In the genomic region with DNA sequence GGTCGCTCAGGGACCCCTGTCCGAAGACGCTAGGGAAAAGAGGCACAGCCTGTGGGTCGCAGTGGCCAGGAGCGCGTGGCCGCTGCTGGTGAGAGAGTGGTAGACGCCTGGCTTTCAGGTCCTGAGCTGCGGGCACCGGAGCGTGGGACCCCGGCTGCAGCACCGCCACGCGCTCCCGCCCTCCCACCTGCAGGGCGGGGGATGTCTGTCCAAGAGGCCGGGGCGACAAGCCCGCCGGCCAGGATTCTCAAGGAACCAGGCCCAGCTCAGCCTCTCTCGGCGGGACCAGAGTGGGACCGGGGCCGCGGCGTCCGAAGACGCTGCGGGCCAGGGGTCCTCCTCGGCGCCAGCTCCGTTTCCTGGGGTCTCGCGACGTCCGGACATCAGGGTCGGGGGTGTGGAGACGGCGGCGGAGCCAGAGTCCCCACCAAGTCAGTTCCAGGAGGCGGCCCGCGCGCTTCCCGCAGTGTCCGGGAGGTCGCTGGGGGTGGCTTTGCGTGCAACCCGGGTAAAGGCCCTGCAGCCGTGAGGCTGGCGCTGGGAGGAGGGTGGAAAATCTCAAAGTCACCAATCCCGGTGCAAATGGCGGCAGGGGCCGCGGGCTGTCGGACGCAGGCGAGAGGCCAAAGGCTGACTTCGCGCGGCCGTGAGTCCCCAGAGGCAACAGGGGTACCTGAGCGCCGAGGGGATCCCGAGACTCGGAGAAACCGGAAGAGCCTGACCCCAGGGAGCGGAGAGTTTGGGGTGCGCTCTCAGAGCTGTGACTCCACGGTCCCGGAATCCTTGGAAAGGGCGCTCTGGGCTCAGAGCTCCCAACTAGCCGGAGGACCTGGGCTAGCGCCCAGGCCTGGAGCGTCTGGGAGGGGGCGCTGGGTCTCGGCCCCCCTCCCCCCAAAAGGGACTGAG, we compare ENCODE assay signal across 10 cellular contexts. TPM values are rescaled to one million over a fixed set of nuclear protein-coding genes. Genes with fewer than 3 reads are reported as not detected.
A peak's percentile ranks its signal among the peaks of the same experiment; 100 is the strongest.
DNase-seq lines count a peak whose midpoint lies in the region; ATAC-seq and TF ChIP-seq lines count a peak whose summit lies in the region.
"Had no signal": no experiment of that assay in that cellular context is flagged by ENCODE, and none has a peak within 500 bp of the region (broad histone marks: within the 10 kb centered on the region; RNA-seq: fewer than 3 reads in every experiment).

No MANE protein-coding gene starts in this region.

- no peaks in the 10 kb centered on the region for H3K36me3 ChIP-seq in iPS DF 6.9 (ENCODE audit: control insufficient read depth, insufficient read depth, low read length)

- in situ Hi-C loops in astrocyte of the cerebellum (cut with HindIII; ENCODE audit: low sequenced_read_pairs) = no loop called here

- no peak overlapping the region for H3K27ac ChIP-seq in iPS DF 6.9 (ENCODE audit: low read length)

- no CpG with 5 or more reads among the region's 78 CpGs for WGBS in iPS DF 6.9 (ENCODE audit: insufficient coverage, insufficient read length)

- H3K9me3 ChIP-seq in iPS DF 6.9 (ENCODE audit: control insufficient read depth, insufficient read depth, low read length) = no peaks in the 10 kb centered on the region

- no peak for TF ChIP-seq CTCF in astrocyte of the cerebellum (IDR thresholded peaks at IDR 0.05; ENCODE audit: low read depth, low read length, missing control alignments)
- no peak for TF ChIP-seq CTCF in progenitor cell of endocrine pancreas (IDR thresholded peaks at IDR 0.05; ENCODE audit: unreplicated experiment)

- H3K27me3 Mint-ChIP-seq in progenitor cell of endocrine pancreas = peaks cover 54% of the 10 kb centered on the region
- peaks cover 60% of the 10 kb centered on the region for H3K27me3 Mint-ChIP-seq in activated T-helper 1 cell treated with anti-CD3 and anti-CD28 coated beads, Interleukin-12 subunit alpha, Interleukin-12 subunit beta, Interleukin-2, Interleukin-4 antibody, amounts not matched to agents 30 ng/mL and 10 ng/mL and 1 ng/mL, durations not matched to agents 14 hours and 24 hours and 36 hours (ENCODE audit: insufficient read depth)

- H3K36me3 Mint-ChIP-seq in progenitor cell of endocrine pancreas (ENCODE audit: insufficient read depth) = peaks cover 28% of the 10 kb centered on the region
- H3K36me3 Mint-ChIP-seq in activated T-helper 1 cell treated with anti-CD3 and anti-CD28 coated beads, Interleukin-12 subunit alpha, Interleukin-12 subunit beta, Interleukin-2, Interleukin-4 antibody, amounts not matched to agents 30 ng/mL and 10 ng/mL and 1 ng/mL, durations not matched to agents 14 hours and 24 hours and 36 hours (ENCODE audit: low read depth) = peaks cover 3% of the 10 kb centered on the region

- H3K27me3 ChIP-seq in iPS DF 6.9 (ENCODE audit: control insufficient read depth, insufficient read depth, low read length) = peaks cover 69% of the 10 kb centered on the region

- peak; percentile 82 for DNase-seq in DMS53 (lab: John Stamatoyannopoulos, UW)
- no peak for DNase-seq in astrocyte of the cerebellum (ENCODE audit: low read depth)
- DNase-seq in iPS DF 6.9 (ENCODE audit: low read depth, low spot score) = no peak
- peak; percentile 29 for DNase-seq in progenitor cell of endocrine pancreas (ENCODE audit: low spot score, unreplicated experiment)
- DNase-seq in activated T-helper 1 cell treated with anti-CD3 and anti-CD28 coated beads, Interleukin-12 subunit alpha, Interleukin-12 subunit beta, Interleukin-2, Interleukin-4 antibody, amounts not matched to agents 30 ng/mL and 10 ng/mL and 1 ng/mL, durations not matched to agents 14 hours and 24 hours and 36 hours (ENCODE audit: low spot score) = no peak
- DNase-seq in GM19238 (ENCODE audit: insufficient read length, low spot score) = no peak
- DNase-seq: NCI-H1436 treated with DMSO at 0.1 percent for 48 hours, T-helper 2 cell had no signal

- H3K4me1 Mint-ChIP-seq in progenitor cell of endocrine pancreas (ENCODE audit: low read depth) = peaks cover 12% of the 10 kb centered on the region
- peaks cover 14% of the 10 kb centered on the region for H3K4me1 Mint-ChIP-seq in activated T-helper 1 cell treated with anti-CD3 and anti-CD28 coated beads, Interleukin-12 subunit alpha, Interleukin-12 subunit beta, Interleukin-2, Interleukin-4 antibody, amounts not matched to agents 30 ng/mL and 10 ng/mL and 1 ng/mL, durations not matched to agents 14 hours and 24 hours and 36 hours (ENCODE audit: low read depth)

- H3K4me3 ChIP-seq in astrocyte of the cerebellum (ENCODE audit: low read depth, low read length) (peak overlapping the region; percentile 100), iPS DF 6.9 (ENCODE audit: low read length) (peak overlapping the region; percentile 3; the same call in 1 of the 2 replicates)

- H3K27ac Mint-ChIP-seq in progenitor cell of endocrine pancreas = no peak overlapping the region
- H3K27ac Mint-ChIP-seq in activated T-helper 1 cell treated with anti-CD3 and anti-CD28 coated beads, Interleukin-12 subunit alpha, Interleukin-12 subunit beta, Interleukin-2, Interleukin-4 antibody, amounts not matched to agents 30 ng/mL and 10 ng/mL and 1 ng/mL, durations not matched to agents 14 hours and 24 hours and 36 hours = no peak overlapping the region

- intact Hi-C loops in activated T-helper 1 cell treated with anti-CD3 and anti-CD28 coated beads, Interleukin-12 subunit alpha, Interleukin-12 subunit beta, Interleukin-2, Interleukin-4 antibody, amounts not matched to agents 30 ng/mL and 10 ng/mL and 1 ng/mL, durations not matched to agents 14 hours and 24 hours and 36 hours (cut with micrococcal nuclease) = no loop called here

- ATAC-seq in HG03045 (IDR thresholded peaks at IDR 0.05; ENCODE audit: unreplicated experiment) (no peak), GM21723 (IDR thresholded peaks at IDR 0.05; ENCODE audit: unreplicated experiment) (no peak)

- no peaks in the 10 kb centered on the region; the same call in 1 of the 2 replicates for H3K4me1 ChIP-seq in iPS DF 6.9 (ENCODE audit: control insufficient read depth, insufficient read depth, low read length)

- peak overlapping the region; percentile 72 for H3K4me3 Mint-ChIP-seq in progenitor cell of endocrine pancreas (ENCODE audit: low read depth)
- no peak overlapping the region for H3K4me3 Mint-ChIP-seq in activated T-helper 1 cell treated with anti-CD3 and anti-CD28 coated beads, Interleukin-12 subunit alpha, Interleukin-12 subunit beta, Interleukin-2, Interleukin-4 antibody, amounts not matched to agents 30 ng/mL and 10 ng/mL and 1 ng/mL, durations not matched to agents 14 hours and 24 hours and 36 hours

- no peaks in the 10 kb centered on the region for H3K9me3 Mint-ChIP-seq in progenitor cell of endocrine pancreas (ENCODE audit: low read depth)
- no peaks in the 10 kb centered on the region for H3K9me3 Mint-ChIP-seq in activated T-helper 1 cell treated with anti-CD3 and anti-CD28 coated beads, Interleukin-12 subunit alpha, Interleukin-12 subunit beta, Interleukin-2, Interleukin-4 antibody, amounts not matched to agents 30 ng/mL and 10 ng/mL and 1 ng/mL, durations not matched to agents 14 hours and 24 hours and 36 hours

RNA-seq across cellular contexts. Expression of a gene that starts 5.4 kb away (rescaled TPM):
- 31.7 and 33.7 TPM in 2 replicates for total RNA-seq in progenitor cell of endocrine pancreas
- 0.07 TPM in 1 of 2 replicates, not detected in the other for total RNA-seq in activated T-helper 1 cell treated with anti-CD3 and anti-CD28 coated beads, Interleukin-12 subunit alpha, Interleukin-12 subunit beta, Interleukin-2, Interleukin-4 antibody, amounts not matched to agents 30 ng/mL and 10 ng/mL and 1 ng/mL, durations not matched to agents 14 hours and 24 hours and 36 hours

RNA-seq across cellular contexts. Expression of a gene that starts 35.2 kb away (rescaled TPM):
- total RNA-seq in progenitor cell of endocrine pancreas = 6.5 and 9.7 TPM in 2 replicates
- not detected in 2 replicates for total RNA-seq in activated T-helper 1 cell treated with anti-CD3 and anti-CD28 coated beads, Interleukin-12 subunit alpha, Interleukin-12 subunit beta, Interleukin-2, Interleukin-4 antibody, amounts not matched to agents 30 ng/mL and 10 ng/mL and 1 ng/mL, durations not matched to agents 14 hours and 24 hours and 36 hours

Comparison
In these comparisons a context has a peak if more than half of its experiments do, and no peak if none do; other contexts are left out.
1. DNase-seq: peak in DMS53 (single experiment) and progenitor cell of endocrine pancreas (single experiment); none in astrocyte of the cerebellum (single experiment), iPS DF 6.9 (single experiment), activated T-helper 1 cell treated with anti-CD3 and anti-CD28 coated beads, Interleukin-12 subunit alpha, Interleukin-12 subunit beta, Interleukin-2, Interleukin-4 antibody, amounts not matched to agents 30 ng/mL and 10 ng/mL and 1 ng/mL, durations not matched to agents 14 hours and 24 hours and 36 hours (single experiment) and GM19238 (single experiment).
2. RNA of a gene that starts 5.4 kb away (total RNA-seq): 31.7 to 33.7 TPM in progenitor cell of endocrine pancreas; 0.07 TPM in activated T-helper 1 cell treated with anti-CD3 and anti-CD28 coated beads, Interleukin-12 subunit alpha, Interleukin-12 subunit beta, Interleukin-2, Interleukin-4 antibody, amounts not matched to agents 30 ng/mL and 10 ng/mL and 1 ng/mL, durations not matched to agents 14 hours and 24 hours and 36 hours; every median in the first group is over 10 times any median in the second.